Comparison of ENCODE assay signal across 14 cellular contexts in the genomic region with DNA sequence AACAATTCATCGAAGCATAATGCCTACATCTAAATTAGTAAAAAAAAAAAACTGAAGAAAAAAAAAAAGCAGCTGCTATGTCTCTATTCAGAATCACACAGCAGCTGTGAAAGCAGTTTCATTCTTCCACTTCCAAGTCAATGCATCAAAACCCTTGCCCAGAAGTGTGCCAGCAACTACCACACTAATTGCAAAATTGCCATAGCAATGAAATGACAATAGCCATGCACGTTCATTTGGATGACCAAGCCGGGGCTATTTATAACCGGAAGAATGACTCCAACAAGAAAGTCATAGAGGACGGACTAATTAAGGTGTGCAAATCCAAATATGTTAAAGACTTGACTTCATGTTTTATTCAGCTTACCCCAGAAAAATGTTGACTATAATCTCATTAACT. TPM values are rescaled to one million over a fixed set of nuclear protein-coding genes. Genes with fewer than 3 reads are reported as not detected.
DNase-seq lines count a peak whose midpoint lies in the region; ATAC-seq and TF ChIP-seq lines count a peak whose summit lies in the region.
"Had no signal": no experiment of that assay in that cellular context is flagged by ENCODE, and none has a peak within 500 bp of the region (broad histone marks: within the 10 kb centered on the region; RNA-seq: fewer than 3 reads in every experiment).

No MANE protein-coding gene starts in this region.

- ATAC-seq in body of pancreas (peak; percentile 68), WTC11 (no peak)
- ATAC-seq: activated T-cell treated with anti-CD3 and anti-CD28 coated beads, Interleukin-2, amount 50 U/mL, for 4 hours; HepG2; lower lobe of right lung had no signal

- H3K36me3 ChIP-seq in body of pancreas (replicated peaks in 1 of 2; ENCODE audit: insufficient read depth in 1 of 2, low read depth in 2 of 2) = no peaks in the 10 kb centered on the region
- H3K36me3 ChIP-seq in mesenchymal stem cell (ENCODE audit: control insufficient read depth in 1 of 2, insufficient read depth in 2 of 2, low read depth in 1 of 2, low read length in 2 of 2) = no peaks in the 10 kb centered on the region
- H3K36me3 ChIP-seq in neural progenitor cell = no peaks in the 10 kb centered on the region
- H3K36me3 ChIP-seq: lower lobe of right lung had no signal

- H3K27me3 ChIP-seq in body of pancreas (no peaks in the 10 kb centered on the region), mesenchymal stem cell (ENCODE audit: control insufficient read depth in 1 of 2, insufficient read depth in 1 of 2, low read length in 2 of 2) (no peaks in the 10 kb centered on the region), neural progenitor cell (no peaks in the 10 kb centered on the region)

- DNase-seq in Daoy (ENCODE audit: low read depth) = peak; percentile 36
- DNase-seq in NCI-H2081 (lab: John Stamatoyannopoulos, UW) = peak; percentile 79 to 95
- DNase-seq in body of pancreas = peak in 2 of 4 donors; percentile 5 to 19
- DNase-seq in mesenchymal stem cell = peak; percentile 26
- DNase-seq in pons (ENCODE audit: low spot score) = no peak
- no peak for DNase-seq in neural progenitor cell (ENCODE audit: low spot score)
- no peak for DNase-seq in WTC11 (ENCODE audit: low spot score)
- no peak for DNase-seq in SKM-1 treated with dmso at 0.1 percent for 144 hours (lab: John Stamatoyannopoulos, UW; ENCODE audit: unreplicated experiment)
- DNase-seq: activated B cell treated with CpG ODN at 0.5 μM for 24 hours; activated T-cell treated with anti-CD3 and anti-CD28 coated beads, Interleukin-2, amount 50 U/mL, for 4 hours; lower lobe of right lung; stimulated activated CD4-positive, alpha-beta T cell treated with anti-CD3 and anti-CD28 coated beads, Interleukin-4, amount 100 ng/mL, for 1 hour had no signal

- H3K4me1 Mint-ChIP-seq in neural progenitor cell (peaks cover 9% of the 10 kb centered on the region), WTC11 (peaks cover 6% of the 10 kb centered on the region)
- H3K4me1 Mint-ChIP-seq: activated B cell treated with CpG ODN at 0.5 μM for 24 hours had no signal

- no peak overlapping the region for H2BK120ac ChIP-seq in mesenchymal stem cell (ENCODE audit: low read depth, low read length)

- POLR2A ChIA-PET in WTC11 (lab: Charles Lee) = interaction anchor here (0.7 kb wide), 1 partner anchor 1106 kb away, joined by 3 read pairs; no protein-coding TSS in a partner anchor

- H3K27ac Mint-ChIP-seq in neural progenitor cell (no peak overlapping the region), WTC11 (no peak overlapping the region)
- H3K27ac Mint-ChIP-seq: activated B cell treated with CpG ODN at 0.5 μM for 24 hours; stimulated activated naive CD8-positive, alpha-beta T cell treated with anti-CD3 and anti-CD28 coated beads, Interleukin-15, Interleukin-2, amounts not matched to agents 100 ng/mL and 50 ng/mL, for 24 hours had no signal

- H3K4me3 Mint-ChIP-seq in neural progenitor cell (no peak overlapping the region), WTC11 (no peak overlapping the region)
- H3K4me3 Mint-ChIP-seq: activated B cell treated with CpG ODN at 0.5 μM for 24 hours; activated T-cell treated with anti-CD3 and anti-CD28 coated beads, Interleukin-2, amount 50 U/mL, for 4 hours; stimulated activated naive CD8-positive, alpha-beta T cell treated with anti-CD3 and anti-CD28 coated beads, Interleukin-15, Interleukin-2, amounts not matched to agents 100 ng/mL and 50 ng/mL, for 24 hours had no signal

- H3K4me1 ChIP-seq in body of pancreas (no peaks in the 10 kb centered on the region), mesenchymal stem cell (ENCODE audit: control insufficient read depth, insufficient read depth, low read depth, low read length) (peaks cover 1% of the 10 kb centered on the region), neural progenitor cell (no peaks in the 10 kb centered on the region)
- H3K4me1 ChIP-seq: lower lobe of right lung had no signal

- CTCF ChIA-PET in WTC11 (lab: Charles Lee) = interaction anchor here (0.6 to 2.1 kb wide), 2 partner anchors 45 to 52 kb away, joined by 3 to 5 read pairs; no protein-coding TSS in a partner anchor

- no peaks in the 10 kb centered on the region for H3K36me3 Mint-ChIP-seq in neural progenitor cell
- H3K36me3 Mint-ChIP-seq in WTC11 = no peaks in the 10 kb centered on the region

- no peak overlapping the region for H3K9ac ChIP-seq in mesenchymal stem cell (ENCODE audit: low read length)
- no peak overlapping the region for H3K9ac ChIP-seq in neural progenitor cell

- H3K9me3 ChIP-seq in body of pancreas (no peaks in the 10 kb centered on the region), mesenchymal stem cell (ENCODE audit: control insufficient read depth, low read length) (no peaks in the 10 kb centered on the region), neural progenitor cell (ENCODE audit: low read depth) (no peaks in the 10 kb centered on the region)
- H3K9me3 ChIP-seq: lower lobe of right lung had no signal

- no peak overlapping the region for H3K27ac ChIP-seq in body of pancreas
- no peak overlapping the region for H3K27ac ChIP-seq in mesenchymal stem cell (ENCODE audit: low read length, poor library complexity, severe bottlenecking)
- no peak overlapping the region for H3K27ac ChIP-seq in neural progenitor cell
- H3K27ac ChIP-seq: lower lobe of right lung had no signal

- no peak overlapping the region for H2BK5ac ChIP-seq in mesenchymal stem cell (ENCODE audit: low read depth, low read length, poor library complexity, severe bottlenecking)

- H2AFZ ChIP-seq in mesenchymal stem cell (ENCODE audit: low read depth, low read length) (no peak overlapping the region), neural progenitor cell (replicated peaks) (no peak overlapping the region)

- H3K9me3 Mint-ChIP-seq in neural progenitor cell (no peaks in the 10 kb centered on the region), WTC11 (no peaks in the 10 kb centered on the region)
- H3K9me3 Mint-ChIP-seq: activated B cell treated with CpG ODN at 0.5 μM for 24 hours; activated T-cell treated with anti-CD3 and anti-CD28 coated beads, Interleukin-2, amount 50 U/mL, for 4 hours; stimulated activated naive CD8-positive, alpha-beta T cell treated with anti-CD3 and anti-CD28 coated beads, Interleukin-15, Interleukin-2, amounts not matched to agents 100 ng/mL and 50 ng/mL, for 24 hours had no signal

- intact Hi-C loops in body of pancreas (cut with DNase I) = no loop called here

- H3K79me2 ChIP-seq in neural progenitor cell (ENCODE audit: low read depth) = no peaks in the 10 kb centered on the region

- no peak for TF ChIP-seq POLR2A in body of pancreas (IDR thresholded peaks at IDR 0.05)

- no peak overlapping the region for H3K23ac ChIP-seq in mesenchymal stem cell (ENCODE audit: low read length in 2 of 2)

- no peak for TF ChIP-seq CTCF in body of pancreas (IDR thresholded peaks at IDR 0.05)
- TF ChIP-seq CTCF in neural progenitor cell (IDR thresholded peaks at IDR 0.05) = no peak
- no peak for TF ChIP-seq CTCF in WTC11 (IDR thresholded peaks at IDR 0.05)

- peaks cover 7% of the 10 kb centered on the region for H3K79me1 ChIP-seq in mesenchymal stem cell (replicated peaks; ENCODE audit: low read length, poor library complexity, severe bottlenecking)

- H4K8ac ChIP-seq in mesenchymal stem cell (ENCODE audit: low read length) = no peak overlapping the region

- no peak overlapping the region for H4K91ac ChIP-seq in mesenchymal stem cell (ENCODE audit: low read length)

- H3K27me3 Mint-ChIP-seq in neural progenitor cell (ENCODE audit: insufficient read depth, low read depth) (no peaks in the 10 kb centered on the region), WTC11 (ENCODE audit: low read depth) (no peaks in the 10 kb centered on the region)
- H3K27me3 Mint-ChIP-seq: activated B cell treated with CpG ODN at 0.5 μM for 24 hours; stimulated activated naive CD8-positive, alpha-beta T cell treated with anti-CD3 and anti-CD28 coated beads, Interleukin-15, Interleukin-2, amounts not matched to agents 100 ng/mL and 50 ng/mL, for 24 hours had no signal

- peak overlapping the region in 1 of 2 experiments; percentile 62 for H3K18ac ChIP-seq in mesenchymal stem cell (ENCODE audit: low read depth in 1 of 2, low read length in 2 of 2)

- no peak overlapping the region for H3K4me3 ChIP-seq in body of pancreas
- no peak overlapping the region for H3K4me3 ChIP-seq in mesenchymal stem cell (ENCODE audit: insufficient read depth in 1 of 2, low read depth in 1 of 2, low read length in 2 of 2)
- H3K4me3 ChIP-seq in neural progenitor cell = no peak overlapping the region
- H3K4me3 ChIP-seq: lower lobe of right lung had no signal

- no peak overlapping the region for H2BK15ac ChIP-seq in mesenchymal stem cell (ENCODE audit: low read depth, poor library complexity, severe bottlenecking)

- H2BK12ac ChIP-seq in mesenchymal stem cell (ENCODE audit: low read length in 2 of 2) = no peak overlapping the region

- H3F3A ChIP-seq in neural progenitor cell (ENCODE audit: low read depth) = no peaks in the 10 kb centered on the region

- H4K20me1 ChIP-seq in neural progenitor cell (ENCODE audit: low read depth) = no peaks in the 10 kb centered on the region

- no peak overlapping the region for H3K4me2 ChIP-seq in mesenchymal stem cell (ENCODE audit: low read length, poor library complexity, severe bottlenecking)
- no peak overlapping the region for H3K4me2 ChIP-seq in neural progenitor cell

- H3K4ac ChIP-seq in mesenchymal stem cell (ENCODE audit: low read depth in 1 of 2, low read length in 2 of 2) = no peak overlapping the region

- H2AK5ac ChIP-seq in mesenchymal stem cell (ENCODE audit: low read length, severe bottlenecking) = no peak overlapping the region

- no peak overlapping the region for H3K14ac ChIP-seq in mesenchymal stem cell (ENCODE audit: low read length in 2 of 2)

- 32 to 36% methylated on average over 5 of the region's 5 CpGs for WGBS in body of pancreas, 2 donors
- WGBS in mesenchymal stem cell = 88% methylated on average over 5 of the region's 5 CpGs

RNA-seq across cellular contexts. Expression of a gene that starts 42.5 kb away (rescaled TPM):
- 4.7 and 8.5 TPM in 2 replicates for total RNA-seq in Daoy (2014; rRNA removed; shearing (Covaris generic))
- 10 to 100 TPM; 21.0 to 41.9 TPM for total RNA-seq in body of pancreas
- polyA plus RNA-seq in mesenchymal stem cell (2013, experiment 1 of 2) = 9.0 TPM
- 9.8 TPM for polyA plus RNA-seq in mesenchymal stem cell (2013, experiment 2 of 2)
- total RNA-seq in neural progenitor cell (ENCODE audit: low replicate concordance) = 10.5 and 11.1 TPM in 2 replicates
- total RNA-seq in WTC11 (2021) = 12.5 to 15.3 TPM (median 13.1 TPM) in 3 replicates

Comparison
In these comparisons a context has a peak if more than half of its experiments do, and no peak if none do; other contexts are left out.
1. DNase-seq: peak in Daoy (single experiment), NCI-H2081 (2 of 2) and mesenchymal stem cell (single experiment); none in pons (single experiment), neural progenitor cell (single experiment), WTC11 (single experiment) and SKM-1 treated with dmso at 0.1 percent for 144 hours (single experiment).